Comparison of ENCODE assay signal across 9 cellular contexts in genomic region chr3:53238051-53238850, GRCh38. TPM values are rescaled to one million over a fixed set of nuclear protein-coding genes. Genes with fewer than 3 reads are reported as not detected.
DNase-seq lines count a peak whose midpoint lies in the region; ATAC-seq, FAIRE-seq and TF ChIP-seq lines count a peak whose summit lies in the region.
"Had no signal": no experiment of that assay in that cellular context is flagged by ENCODE, and none has a peak within 500 bp of the region (broad histone marks: within the 10 kb centered on the region; RNA-seq: fewer than 3 reads in every experiment).

No MANE protein-coding gene starts in this region.

- peaks cover 7% of the 10 kb centered on the region for H3K36me3 Mint-ChIP-seq in activated naive CD8-positive, alpha-beta T cell treated with anti-CD3 and anti-CD28 coated beads, Interleukin-2, amount 10 ng/mL, durations not matched to agents 7 days and 5 days
- peaks cover 25% of the 10 kb centered on the region for H3K36me3 Mint-ChIP-seq in activated naive CD8-positive, alpha-beta T cell treated with anti-CD3 and anti-CD28 coated beads, Interleukin-2, amount 50 U/mL, for 24 hours (ENCODE audit: low read depth)

- ATAC-seq in activated naive CD8-positive, alpha-beta T cell treated with anti-CD3 and anti-CD28 coated beads, Interleukin-2, amount 10 ng/mL, durations not matched to agents 7 days and 5 days (ENCODE audit: low read depth) = no peak
- ATAC-seq in activated naive CD8-positive, alpha-beta T cell treated with anti-CD3 and anti-CD28 coated beads, Interleukin-2, amount 50 U/mL, for 24 hours = no peak
- ATAC-seq in upper lobe of left lung (ENCODE audit: low FRiP score in 2 of 2) (peak; percentile 53 to 79), GM21825 (IDR thresholded peaks at IDR 0.05; ENCODE audit: unreplicated experiment) (no peak)

- 81 to 94% (median 88%) methylated on average over 6 of the region's 6 CpGs for whole genome bisulfite sequencing in adrenal gland, 4 donors
- WGBS in upper lobe of left lung, 2 donors = 85 to 91% methylated on average over 5 to 6 of the region's 6 CpGs

- TF ChIP-seq EP300 in upper lobe of left lung (IDR thresholded peaks at IDR 0.05) = peak in 1 of 4 donors; percentile 88

- TF ChIP-seq POLR2A in adrenal gland (IDR thresholded peaks at IDR 0.05) (no peak), upper lobe of left lung (IDR thresholded peaks at IDR 0.05) (no peak)

- POLR2A ChIA-PET in activated naive CD8-positive, alpha-beta T cell treated with anti-CD3 and anti-CD28 coated beads, Interleukin-2, amount 10 ng/mL, durations not matched to agents 7 days and 5 days (lab: Charles Lee) = no interaction called here

- H3K9ac ChIP-seq in keratinocyte (ENCODE audit: control insufficient read depth, extremely low read depth, insufficient read depth, low read length) = no peak overlapping the region

- H3K4me2 ChIP-seq in keratinocyte (ENCODE audit: control insufficient read depth, extremely low read depth, insufficient read depth, low read depth, low read length) = peak overlapping the region; percentile 27

- H3K4me1 Mint-ChIP-seq in activated naive CD8-positive, alpha-beta T cell treated with anti-CD3 and anti-CD28 coated beads, Interleukin-2, amount 10 ng/mL, durations not matched to agents 7 days and 5 days = peaks cover 24% of the 10 kb centered on the region
- H3K4me1 Mint-ChIP-seq in activated naive CD8-positive, alpha-beta T cell treated with anti-CD3 and anti-CD28 coated beads, Interleukin-2, amount 50 U/mL, for 24 hours = peaks cover 3% of the 10 kb centered on the region

- TF ChIP-seq CTCF in adrenal gland (IDR thresholded peaks at IDR 0.05) (no peak), keratinocyte (optimal IDR thresholded peaks at IDR 0.05 in 1 of 3, IDR thresholded peaks at IDR 0.05 in 1 of 3, conservative IDR thresholded peaks at IDR 0.05 in 1 of 3; ENCODE audit: extremely low read depth in 1 of 3, insufficient read depth in 2 of 3, low read length in 3 of 3) (no peak), upper lobe of left lung (IDR thresholded peaks at IDR 0.05) (no peak)

- H3K27me3 ChIP-seq in adrenal gland (no peaks in the 10 kb centered on the region), keratinocyte (ENCODE audit: control insufficient read depth, extremely low read depth, insufficient read depth, low read length) (no peaks in the 10 kb centered on the region), upper lobe of left lung (no peaks in the 10 kb centered on the region)

- H3K9me3 ChIP-seq in adrenal gland (replicated peaks in 1 of 3) (no peaks in the 10 kb centered on the region), keratinocyte (ENCODE audit: control insufficient read depth, low read depth, low read length) (no peaks in the 10 kb centered on the region), upper lobe of left lung (no peaks in the 10 kb centered on the region)

- no peaks in the 10 kb centered on the region for H3K27me3 Mint-ChIP-seq in activated naive CD8-positive, alpha-beta T cell treated with anti-CD3 and anti-CD28 coated beads, Interleukin-2, amount 10 ng/mL, durations not matched to agents 7 days and 5 days
- no peaks in the 10 kb centered on the region for H3K27me3 Mint-ChIP-seq in activated naive CD8-positive, alpha-beta T cell treated with anti-CD3 and anti-CD28 coated beads, Interleukin-2, amount 50 U/mL, for 24 hours

- H2AFZ ChIP-seq in keratinocyte (ENCODE audit: control insufficient read depth, low read length) = no peak overlapping the region

- peaks cover 65% of the 10 kb centered on the region for H3K79me2 ChIP-seq in keratinocyte (ENCODE audit: control insufficient read depth, insufficient read depth, low read length)

- dilution Hi-C loops in keratinocyte (cut with MboI; ENCODE audit: extremely low pct_ligation_motif_present, low sequenced_read_pairs) = no loop called here

- H3K4me3 ChIP-seq in adrenal gland = no peak overlapping the region
- H3K4me3 ChIP-seq in keratinocyte (ENCODE audit: control insufficient read depth in 2 of 3, extremely low read depth in 1 of 3, insufficient read depth in 2 of 3, low read depth in 1 of 3, low read length in 3 of 3) = no peak overlapping the region
- H3K4me3 ChIP-seq in upper lobe of left lung = no peak overlapping the region

- H3K36me3 ChIP-seq in adrenal gland (replicated peaks in 1 of 2) (peaks cover 0 to 71% of the 10 kb centered on the region in 2 donors), keratinocyte (ENCODE audit: control insufficient read depth in 2 of 2, extremely low read depth in 1 of 2, insufficient read depth in 2 of 2, low read length in 2 of 2) (peaks cover 55 to 66% of the 10 kb centered on the region in 2 experiments), upper lobe of left lung (peaks cover 12 to 80% (median 69%) of the 10 kb centered on the region in 4 donors)

- no peak overlapping the region for H3K4me3 Mint-ChIP-seq in activated naive CD8-positive, alpha-beta T cell treated with anti-CD3 and anti-CD28 coated beads, Interleukin-2, amount 10 ng/mL, durations not matched to agents 7 days and 5 days
- no peak overlapping the region for H3K4me3 Mint-ChIP-seq in activated naive CD8-positive, alpha-beta T cell treated with anti-CD3 and anti-CD28 coated beads, Interleukin-2, amount 50 U/mL, for 24 hours

- H3K4me1 ChIP-seq in adrenal gland (replicated peaks in 1 of 2) (peaks cover 46 to 58% of the 10 kb centered on the region in 2 donors), keratinocyte (ENCODE audit: control insufficient read depth, extremely low read depth, insufficient read depth, low read length) (peaks cover 32% of the 10 kb centered on the region), upper lobe of left lung (peaks cover 21 to 77% (median 68%) of the 10 kb centered on the region in 4 donors)

- intact Hi-C loops in adrenal gland (cut with DNase I) = no loop called here

- no peak for DNase-seq in activated naive CD8-positive, alpha-beta T cell treated with anti-CD3 and anti-CD28 coated beads, Interleukin-2, amount 10 ng/mL, durations not matched to agents 7 days and 5 days
- DNase-seq in activated naive CD8-positive, alpha-beta T cell treated with anti-CD3 and anti-CD28 coated beads, Interleukin-2, amount 50 U/mL, for 24 hours = no peak
- DNase-seq in adrenal gland = peak in 5 of 7 donors; percentile 54 to 69 (median 62)
- peak; percentile 78 for DNase-seq in keratinocyte (ENCODE audit: low read depth, low spot score)
- DNase-seq in upper lobe of left lung = peak in 1 of 2 donors; percentile 79
- no peak for DNase-seq in ureter (ENCODE audit: low spot score)
- no peak for DNase-seq in SIG-M5 treated with dmso at 0.1 percent for 504 hours (lab: John Stamatoyannopoulos, UW; ENCODE audit: unreplicated experiment)
- DNase-seq: DMS79 had no signal

- peak; percentile 97 for FAIRE-seq in keratinocyte (lab: Jason Lieb, UNC)

- H3K27ac Mint-ChIP-seq in activated naive CD8-positive, alpha-beta T cell treated with anti-CD3 and anti-CD28 coated beads, Interleukin-2, amount 10 ng/mL, durations not matched to agents 7 days and 5 days = peak overlapping the region; percentile 70
- no peak overlapping the region for H3K27ac Mint-ChIP-seq in activated naive CD8-positive, alpha-beta T cell treated with anti-CD3 and anti-CD28 coated beads, Interleukin-2, amount 50 U/mL, for 24 hours

- H3K9me1 ChIP-seq in keratinocyte (ENCODE audit: control insufficient read depth, extremely low read depth, insufficient read depth, low read length) = peaks cover 10% of the 10 kb centered on the region

- H3K27ac ChIP-seq in adrenal gland (peak overlapping the region in 4 of 5 donors; percentile 13 to 86 (median 68)), keratinocyte (ENCODE audit: control insufficient read depth, insufficient read depth, low read length) (peak overlapping the region; percentile 54), upper lobe of left lung (peak overlapping the region; percentile 54 to 86 (median 73))

- H3K9me3 Mint-ChIP-seq in activated naive CD8-positive, alpha-beta T cell treated with anti-CD3 and anti-CD28 coated beads, Interleukin-2, amount 10 ng/mL, durations not matched to agents 7 days and 5 days = no peaks in the 10 kb centered on the region
- no peaks in the 10 kb centered on the region for H3K9me3 Mint-ChIP-seq in activated naive CD8-positive, alpha-beta T cell treated with anti-CD3 and anti-CD28 coated beads, Interleukin-2, amount 50 U/mL, for 24 hours

- H4K20me1 ChIP-seq in keratinocyte (ENCODE audit: control insufficient read depth, extremely low read depth, insufficient read depth, low read length) = peaks cover 24% of the 10 kb centered on the region

RNA-seq across cellular contexts. Expression of gene TKT, which starts 17.6 kb away (rescaled TPM):
- 100 to 1,000 TPM; 204 to 210 TPM for total RNA-seq in activated naive CD8-positive, alpha-beta T cell treated with anti-CD3 and anti-CD28 coated beads, Interleukin-2, amount 10 ng/mL, durations not matched to agents 7 days and 5 days
- total RNA-seq in adrenal gland = 100 to 1,000 TPM; 256 to 516 (median 357) TPM
- 100 to 1,000 TPM; 131 to 253 (median 150) TPM for polyA plus RNA-seq in adrenal gland
- 225 to 282 TPM (median 266 TPM) in 3 replicates for polyA plus RNA-seq in keratinocyte
- 49.0 TPM for polyA plus RNA-seq in keratinocyte (2011; ENCODE audit: low read depth)
- 157 and 279 TPM in 2 replicates for polyA plus RNA-seq in keratinocyte (2011; cell fraction: cytosol; rRNA removed)
- 177 and 237 TPM in 2 replicates for polyA plus RNA-seq in keratinocyte (2011; cell fraction: nucleus; rRNA removed)
- 176 and 519 TPM in 2 replicates for polyA plus RNA-seq in keratinocyte (2012; ENCODE audit: low replicate concordance)
- 167 to 388 TPM (median 197 TPM) in 3 replicates for polyA minus RNA-seq in keratinocyte
- polyA minus RNA-seq in keratinocyte (2011; cell fraction: cytosol; rRNA and poly(A)+ RNA removed) = 270 TPM
- 129 and 143 TPM in 2 replicates for polyA minus RNA-seq in keratinocyte (2011; cell fraction: nucleus; rRNA and poly(A)+ RNA removed)
- total RNA-seq in upper lobe of left lung = 100 to 1,000 TPM; 402 to 605 (median 482) TPM
- total RNA-seq in ureter = 194 TPM

Comparison
In these comparisons a context has a peak if more than half of its experiments do, and no peak if none do; other contexts are left out.
1. ATAC-seq: peak in upper lobe of left lung (2 of 2); none in activated naive CD8-positive, alpha-beta T cell treated with anti-CD3 and anti-CD28 coated beads, Interleukin-2, amount 10 ng/mL, durations not matched to agents 7 days and 5 days (single experiment), activated naive CD8-positive, alpha-beta T cell treated with anti-CD3 and anti-CD28 coated beads, Interleukin-2, amount 50 U/mL, for 24 hours (single experiment) and GM21825 (single experiment).
2. DNase-seq: peak in adrenal gland (5 of 7) and keratinocyte (single experiment); none in activated naive CD8-positive, alpha-beta T cell treated with anti-CD3 and anti-CD28 coated beads, Interleukin-2, amount 10 ng/mL, durations not matched to agents 7 days and 5 days (single experiment), activated naive CD8-positive, alpha-beta T cell treated with anti-CD3 and anti-CD28 coated beads, Interleukin-2, amount 50 U/mL, for 24 hours (single experiment), ureter (single experiment) and SIG-M5 treated with dmso at 0.1 percent for 504 hours (single experiment).
3. Peak in every context shown above with its lines, with median percentiles within 50 percentile points of each other: H3K27ac ChIP-seq.